In genomic region chr21:41369915-41370839, GRCh38 we compare ENCODE assay signal across 1 cellular context.
TF ChIP-seq lines count a peak whose summit lies in the region.

No MANE protein-coding gene starts in this region.

TF ChIP-seq in HepG2, 621 proteins besides CTCF, POLR2A, EP300 and RAD21 (continues in another document):
- TF ChIP-seq SETDB1 (CRISPR knock-in tag; IDR thresholded peaks at IDR 0.05; ENCODE audit: borderline replicate concordance) (no peak), DRAP1 (CRISPR knock-in tag; IDR thresholded peaks at IDR 0.05) (peak; percentile 19; the same call in 1 of the 2 replicates), RBFOX2 (IDR thresholded peaks at IDR 0.05; ENCODE audit: low read depth, low read length) (0 out of 2 replicates have a peak, but pooled peaks have one; percentile 0), POLR2AphosphoS5 (IDR thresholded peaks at IDR 0.05; ENCODE audit: low read depth, low read length) (peak; percentile 51; the same call in 1 of the 2 replicates), POLR2G (IDR thresholded peaks at IDR 0.05; ENCODE audit: low read depth, low read length) (peak; percentile 52; the same call in 1 of the 2 replicates), PHF20 (CRISPR knock-in tag; IDR thresholded peaks at IDR 0.05) (no peak), NFE2L1 (CRISPR knock-in tag; IDR thresholded peaks at IDR 0.05; ENCODE audit: borderline replicate concordance) (no peak), ZNF33B (CRISPR knock-in tag; IDR thresholded peaks at IDR 0.05) (no peak), ZNF142 (CRISPR knock-in tag; IDR thresholded peaks at IDR 0.05) (no peak), ZNF17 (CRISPR knock-in tag; IDR thresholded peaks at IDR 0.05) (0 out of 2 replicates have a peak, but pooled peaks have one; percentile 7), SRSF4 (IDR thresholded peaks at IDR 0.05; ENCODE audit: low read depth, low read length, poor library complexity, severe bottlenecking) (no peak), SIN3A (IDR thresholded peaks at IDR 0.05; ENCODE audit: borderline replicate concordance, low read depth, low read length) (no peak), MAF1 (CRISPR knock-in tag; IDR thresholded peaks at IDR 0.05; ENCODE audit: borderline replicate concordance) (peak; percentile 33; the same call in 1 of the 2 replicates), KAT8 (CRISPR knock-in tag; IDR thresholded peaks at IDR 0.05) (0 out of 2 replicates have a peak, but pooled peaks have one; percentile 19), ZSCAN25 (CRISPR knock-in tag; IDR thresholded peaks at IDR 0.05) (peak; percentile 46; the same call in 1 of the 2 replicates), FOXJ3 (CRISPR knock-in tag; IDR thresholded peaks at IDR 0.05; ENCODE audit: borderline replicate concordance) (0 out of 2 replicates have a peak, but pooled peaks have one; percentile 20), ZFP36L1 (CRISPR knock-in tag; IDR thresholded peaks at IDR 0.05) (no peak), ZNF510 (CRISPR knock-in tag; IDR thresholded peaks at IDR 0.05; ENCODE audit: low read depth) (no peak), MYC (CRISPR knock-in tag; IDR thresholded peaks at IDR 0.05; ENCODE audit: borderline replicate concordance) (no peak; the same call in 1 of the 2 replicates), TBX2 (CRISPR knock-in tag; IDR thresholded peaks at IDR 0.05; ENCODE audit: borderline replicate concordance) (no peak), SALL2 (CRISPR knock-in tag; IDR thresholded peaks at IDR 0.05) (no peak), NCOA2 (CRISPR knock-in tag; IDR thresholded peaks at IDR 0.05) (0 out of 2 replicates have a peak, but pooled peaks have one; percentile 20), ZZZ3 (CRISPR knock-in tag; IDR thresholded peaks at IDR 0.05; ENCODE audit: borderline replicate concordance) (no peak), ZFP62 (CRISPR knock-in tag; IDR thresholded peaks at IDR 0.05) (no peak), MED1 (CRISPR knock-in tag; IDR thresholded peaks at IDR 0.05) (0 out of 2 replicates have a peak, but pooled peaks have one; percentile 18), ZNF724P (CRISPR knock-in tag; IDR thresholded peaks at IDR 0.05; ENCODE audit: borderline replicate concordance) (0 out of 2 replicates have a peak, but pooled peaks have one; percentile 17), GABPB1 (CRISPR knock-in tag; IDR thresholded peaks at IDR 0.05) (peak; percentile 36; the same call in 1 of the 2 replicates), SP5 (CRISPR knock-in tag; IDR thresholded peaks at IDR 0.05; ENCODE audit: borderline replicate concordance, low read depth) (no peak), NFYC (CRISPR knock-in tag; IDR thresholded peaks at IDR 0.05) (peak; percentile 16; the same call in 1 of the 2 replicates), ZMYM4 (CRISPR knock-in tag; IDR thresholded peaks at IDR 0.05) (peak; percentile 32; the same call in 1 of the 2 replicates), IRF2 (CRISPR knock-in tag; IDR thresholded peaks at IDR 0.05) (0 out of 2 replicates have a peak, but pooled peaks have one; percentile 23), YEATS2 (CRISPR knock-in tag; IDR thresholded peaks at IDR 0.05; ENCODE audit: borderline replicate concordance) (peak; percentile 30; the same call in 1 of the 2 replicates), ZNF740 (CRISPR knock-in tag; IDR thresholded peaks at IDR 0.05) (0 out of 2 replicates have a peak, but pooled peaks have one; percentile 4), SAP130 (CRISPR knock-in tag; IDR thresholded peaks at IDR 0.05; ENCODE audit: low read depth) (peak; percentile 44), YY1 (IDR thresholded peaks at IDR 0.05; ENCODE audit: insufficient read depth, insufficient replicate concordance, low read depth, low read length) (peak; percentile 36), MXI1 (IDR thresholded peaks at IDR 0.05; ENCODE audit: borderline replicate concordance, low read depth, low read length) (0 out of 3 replicates have a peak, but pooled peaks have one; percentile 5), CAMTA2 (CRISPR knock-in tag; IDR thresholded peaks at IDR 0.05; ENCODE audit: borderline replicate concordance) (no peak), ZBTB34 (CRISPR knock-in tag; IDR thresholded peaks at IDR 0.05) (no peak), ARHGAP35 (CRISPR knock-in tag; IDR thresholded peaks at IDR 0.05; ENCODE audit: borderline replicate concordance) (no peak), SSRP1 (CRISPR knock-in tag; IDR thresholded peaks at IDR 0.05) (no peak), ARID4A (CRISPR knock-in tag; IDR thresholded peaks at IDR 0.05; ENCODE audit: borderline replicate concordance) (peak; percentile 13; the same call in 1 of the 2 replicates)
- TF ChIP-seq, protein P1, sequence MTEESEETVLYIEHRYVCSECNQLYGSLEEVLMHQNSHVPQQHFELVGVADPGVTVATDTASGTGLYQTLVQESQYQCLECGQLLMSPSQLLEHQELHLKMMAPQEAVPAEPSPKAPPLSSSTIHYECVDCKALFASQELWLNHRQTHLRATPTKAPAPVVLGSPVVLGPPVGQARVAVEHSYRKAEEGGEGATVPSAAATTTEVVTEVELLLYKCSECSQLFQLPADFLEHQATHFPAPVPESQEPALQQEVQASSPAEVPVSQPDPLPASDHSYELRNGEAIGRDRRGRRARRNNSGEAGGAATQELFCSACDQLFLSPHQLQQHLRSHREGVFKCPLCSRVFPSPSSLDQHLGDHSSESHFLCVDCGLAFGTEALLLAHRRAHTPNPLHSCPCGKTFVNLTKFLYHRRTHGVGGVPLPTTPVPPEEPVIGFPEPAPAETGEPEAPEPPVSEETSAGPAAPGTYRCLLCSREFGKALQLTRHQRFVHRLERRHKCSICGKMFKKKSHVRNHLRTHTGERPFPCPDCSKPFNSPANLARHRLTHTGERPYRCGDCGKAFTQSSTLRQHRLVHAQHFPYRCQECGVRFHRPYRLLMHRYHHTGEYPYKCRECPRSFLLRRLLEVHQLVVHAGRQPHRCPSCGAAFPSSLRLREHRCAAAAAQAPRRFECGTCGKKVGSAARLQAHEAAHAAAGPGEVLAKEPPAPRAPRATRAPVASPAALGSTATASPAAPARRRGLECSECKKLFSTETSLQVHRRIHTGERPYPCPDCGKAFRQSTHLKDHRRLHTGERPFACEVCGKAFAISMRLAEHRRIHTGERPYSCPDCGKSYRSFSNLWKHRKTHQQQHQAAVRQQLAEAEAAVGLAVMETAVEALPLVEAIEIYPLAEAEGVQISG (CRISPR knock-in tag; IDR thresholded peaks at IDR 0.05): peak; percentile 38; the same call in 1 of the 2 replicates
- TF ChIP-seq, protein P2, sequence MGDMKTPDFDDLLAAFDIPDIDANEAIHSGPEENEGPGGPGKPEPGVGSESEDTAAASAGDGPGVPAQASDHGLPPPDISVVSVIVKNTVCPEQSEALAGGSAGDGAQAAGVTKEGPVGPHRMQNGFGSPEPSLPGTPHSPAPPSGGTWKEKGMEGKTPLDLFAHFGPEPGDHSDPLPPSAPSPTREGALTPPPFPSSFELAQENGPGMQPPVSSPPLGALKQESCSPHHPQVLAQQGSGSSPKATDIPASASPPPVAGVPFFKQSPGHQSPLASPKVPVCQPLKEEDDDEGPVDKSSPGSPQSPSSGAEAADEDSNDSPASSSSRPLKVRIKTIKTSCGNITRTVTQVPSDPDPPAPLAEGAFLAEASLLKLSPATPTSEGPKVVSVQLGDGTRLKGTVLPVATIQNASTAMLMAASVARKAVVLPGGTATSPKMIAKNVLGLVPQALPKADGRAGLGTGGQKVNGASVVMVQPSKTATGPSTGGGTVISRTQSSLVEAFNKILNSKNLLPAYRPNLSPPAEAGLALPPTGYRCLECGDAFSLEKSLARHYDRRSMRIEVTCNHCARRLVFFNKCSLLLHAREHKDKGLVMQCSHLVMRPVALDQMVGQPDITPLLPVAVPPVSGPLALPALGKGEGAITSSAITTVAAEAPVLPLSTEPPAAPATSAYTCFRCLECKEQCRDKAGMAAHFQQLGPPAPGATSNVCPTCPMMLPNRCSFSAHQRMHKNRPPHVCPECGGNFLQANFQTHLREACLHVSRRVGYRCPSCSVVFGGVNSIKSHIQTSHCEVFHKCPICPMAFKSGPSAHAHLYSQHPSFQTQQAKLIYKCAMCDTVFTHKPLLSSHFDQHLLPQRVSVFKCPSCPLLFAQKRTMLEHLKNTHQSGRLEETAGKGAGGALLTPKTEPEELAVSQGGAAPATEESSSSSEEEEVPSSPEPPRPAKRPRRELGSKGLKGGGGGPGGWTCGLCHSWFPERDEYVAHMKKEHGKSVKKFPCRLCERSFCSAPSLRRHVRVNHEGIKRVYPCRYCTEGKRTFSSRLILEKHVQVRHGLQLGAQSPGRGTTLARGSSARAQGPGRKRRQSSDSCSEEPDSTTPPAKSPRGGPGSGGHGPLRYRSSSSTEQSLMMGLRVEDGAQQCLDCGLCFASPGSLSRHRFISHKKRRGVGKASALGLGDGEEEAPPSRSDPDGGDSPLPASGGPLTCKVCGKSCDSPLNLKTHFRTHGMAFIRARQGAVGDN (CRISPR knock-in tag; IDR thresholded peaks at IDR 0.05): peak; percentile 66
